15 cellular contexts compared by ENCODE assay signal in the genomic region with DNA sequence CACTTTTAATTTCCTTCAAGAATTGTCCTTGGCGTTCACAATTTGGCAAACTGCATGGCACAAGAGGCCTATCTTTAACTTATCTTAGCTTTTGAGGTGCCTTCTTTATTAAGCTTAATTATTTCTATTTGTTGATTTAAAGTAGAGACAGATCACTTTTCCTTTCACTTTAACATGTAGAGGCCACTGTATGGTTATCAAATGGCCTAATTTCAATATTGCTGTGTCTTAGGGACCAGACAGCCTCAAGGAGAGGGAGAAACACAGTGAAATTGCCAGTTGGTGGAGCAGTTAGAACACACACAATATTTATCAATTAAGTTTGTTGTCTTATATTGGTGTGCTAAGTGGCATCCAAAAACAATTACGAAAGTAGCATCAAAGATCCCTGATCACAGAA.
"Had no signal": no experiment of that assay in that cellular context is flagged by ENCODE, and none has a peak within 500 bp of the region (broad histone marks: within the 10 kb centered on the region; RNA-seq: fewer than 3 reads in every experiment).

No MANE protein-coding gene starts in this region.

- H3K36me3 ChIP-seq: left ventricle myocardium inferior, right atrium auricular region, tibial artery had no signal

- FAIRE-seq: kidney had no signal

- ATAC-seq: activated T-cell treated with anti-CD3 and anti-CD28 coated beads, Interleukin-2, amount 50 U/mL, for 72 hours; esophagus mucosa; natural killer cell had no signal

- H3K9me3 ChIP-seq: right atrium auricular region, tibial artery had no signal

- DNase-seq: activated CD4-positive, alpha-beta T cell treated with anti-CD3 and anti-CD28 coated beads, Interleukin-2, amount 10 ng/mL, durations not matched to agents 7 days and 5 days; activated CD8-positive, alpha-beta memory T cell treated with anti-CD3 and anti-CD28 coated beads, Interleukin-2, amount 50 U/mL, for 48 hours; activated gamma-delta T cell treated with Interleukin-2 at 50 U/mL for 16 hours; activated T-cell treated with anti-CD3 and anti-CD28 coated beads, Interleukin-2, amount 50 U/mL, for 72 hours; amniotic stem cell; hippocampal formation; kidney; left ventricle myocardium inferior; natural killer cell; stimulated activated CD4-positive, alpha-beta T cell treated with anti-CD3 and anti-CD28 coated beads, Interleukin-4, amount 100 ng/mL, for 24 hours; stimulated activated naive CD4-positive, alpha-beta T cell; tibial artery had no signal

- H3K4me1 ChIP-seq: left ventricle myocardium inferior, right atrium auricular region, tibial artery had no signal

- H3K4me3 ChIP-seq: left ventricle myocardium inferior, right atrium auricular region, skin epidermis, tibial artery had no signal

- H3K27ac ChIP-seq: left ventricle myocardium inferior, right atrium auricular region, skin epidermis, tibial artery had no signal

- H3K27me3 ChIP-seq: right atrium auricular region, tibial artery had no signal
